Comparison of ENCODE assay signal across 8 cellular contexts in genomic region chr2:39513641-39514094, GRCh38.
DNase-seq lines count a peak whose midpoint lies in the region; ATAC-seq and TF ChIP-seq lines count a peak whose summit lies in the region.

No MANE protein-coding gene starts in this region.

- peak; percentile 85 for ATAC-seq in GM18508 (IDR thresholded peaks at IDR 0.05; ENCODE audit: insufficient read depth, unreplicated experiment)
- ATAC-seq in HG02943 (IDR thresholded peaks at IDR 0.05; ENCODE audit: low read depth, unreplicated experiment) = peak; percentile 66

- no peak overlapping the region for H3K4me3 ChIP-seq in BJ (ENCODE audit: low read depth, low read length)

- H3K27me3 ChIP-seq in BJ (ENCODE audit: control insufficient read depth, insufficient read depth, low read length) = no peaks in the 10 kb centered on the region

- H3K36me3 ChIP-seq in BJ (ENCODE audit: control insufficient read depth, insufficient read depth, low read length) = no peaks in the 10 kb centered on the region

- peak; percentile 78 for TF ChIP-seq CTCF in BJ (IDR thresholded peaks at IDR 0.05; ENCODE audit: insufficient read depth, low read depth, low read length)

- DNase-seq in BJ (ENCODE audit: low read depth) (peak; percentile 90), NCI-H748 (lab: John Stamatoyannopoulos, UW; ENCODE audit: unreplicated experiment) (peak; percentile 46), germinal center (ENCODE audit: low spot score) (peak; percentile 46), putamen (ENCODE audit: low spot score) (peak; percentile 54), mesenteric fat pad (ENCODE audit: low spot score) (no peak)
- peak; percentile 77 to 79 for DNase-seq in activated T-cell treated with anti-CD3 and anti-CD28 coated beads, Interleukin-2, amount 50 U/mL, for 48 hours

- POLR2A ChIA-PET in BJ (lab: Charles Lee) = no interaction called here

- CTCF ChIA-PET in BJ (lab: Yijun Ruan, JAX) = interaction anchor here (1.0 to 2.6 kb wide), 7 partner anchors 11 to 216 kb away, joined by 3 to 12 read pairs (median 5); no protein-coding TSS in a partner anchor
